ENCODE assay signal across 12 cellular contexts in the genomic region with DNA sequence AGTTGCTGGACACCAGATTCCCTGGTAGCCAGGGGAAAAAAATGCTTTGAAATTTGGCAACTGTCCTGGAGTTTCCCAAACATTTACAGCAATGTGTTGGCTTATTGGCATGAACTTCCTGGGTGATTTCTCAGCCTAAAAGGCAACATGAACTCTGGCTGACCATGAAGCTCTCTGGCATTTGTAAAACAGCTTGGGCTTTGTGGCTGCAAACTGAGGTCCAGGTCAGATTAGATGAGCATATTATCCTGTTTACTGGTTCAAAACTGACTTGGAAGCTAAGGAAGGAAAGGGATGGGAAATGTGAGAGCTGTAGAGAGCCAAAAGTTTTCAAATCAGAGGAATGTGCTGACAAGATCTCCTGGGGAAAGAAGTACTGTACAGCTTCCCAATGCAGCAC.
DNase-seq lines count a peak whose midpoint lies in the region; TF ChIP-seq lines count a peak whose summit lies in the region.
"Had no signal": no experiment of that assay in that cellular context is flagged by ENCODE, and none has a peak within 500 bp of the region (broad histone marks: within the 10 kb centered on the region; RNA-seq: fewer than 3 reads in every experiment).

No MANE protein-coding gene starts in this region.

- H3K4me2 ChIP-seq in hepatocyte, result no peak overlapping the region

- DNase-seq in HCEC 1CT, result peak; percentile 93
- DNase-seq in amniotic epithelial cell (ENCODE audit: low read depth), result peak; percentile 95
- no peak for DNase-seq in left ventricle myocardium inferior
- no peak for DNase-seq in spleen
- no peak for DNase-seq in hepatocyte (ENCODE audit: low spot score)
- no peak for DNase-seq in suprapubic skin (ENCODE audit: low spot score in 2 of 2)
- no peak for DNase-seq in NOMO-1 treated with DMSO at 0.1 percent for 48 hours (lab: John Stamatoyannopoulos, UW; ENCODE audit: unreplicated experiment)
- no peak for DNase-seq in ecto neural progenitor cell (ENCODE audit: low spot score)
- DNase-seq: activated CD8-positive, alpha-beta memory T cell treated with anti-CD3 and anti-CD28 coated beads, Interleukin-2, amount 50 U/mL, for 48 hours; effector CD8-positive, alpha-beta T cell; NCI-H146 had no signal

- H3K36me3 ChIP-seq in left ventricle myocardium inferior, result no peaks in the 10 kb centered on the region
- peaks cover 0 to 11% (median 3%) of the 10 kb centered on the region in 6 donors for H3K36me3 ChIP-seq in spleen
- H3K36me3 ChIP-seq in hepatocyte (replicated peaks; ENCODE audit: insufficient read depth, low read depth), result no peaks in the 10 kb centered on the region
- H3K36me3 ChIP-seq in suprapubic skin, result no peaks in the 10 kb centered on the region
- H3K36me3 ChIP-seq: vagina had no signal

- H4K20me1 ChIP-seq in hepatocyte (ENCODE audit: insufficient read depth, poor library complexity, severe bottlenecking), result no peaks in the 10 kb centered on the region

- intact Hi-C loops in left ventricle myocardium inferior (cut with micrococcal nuclease), result no loop called here
- intact Hi-C loops in spleen (cut with DNase I; ENCODE audit: low total_unique reads), result no loop called here

- no peaks in the 10 kb centered on the region for H3K9me3 ChIP-seq in left ventricle myocardium inferior (replicated peaks)
- H3K9me3 ChIP-seq in spleen, result no peaks in the 10 kb centered on the region
- no peaks in the 10 kb centered on the region for H3K9me3 ChIP-seq in hepatocyte (ENCODE audit: low read depth)
- H3K9me3 ChIP-seq in suprapubic skin, result no peaks in the 10 kb centered on the region
- H3K9me3 ChIP-seq: vagina had no signal

- TF ChIP-seq POLR2A in spleen (IDR thresholded peaks at IDR 0.05) (no peak), suprapubic skin (IDR thresholded peaks at IDR 0.05) (no peak)

- TF ChIP-seq EP300 in suprapubic skin (IDR thresholded peaks at IDR 0.05), result no peak

- TF ChIP-seq CTCF in left ventricle myocardium inferior (IDR thresholded peaks at IDR 0.05; ENCODE audit: borderline replicate concordance) (no peak), spleen (IDR thresholded peaks at IDR 0.05 in 8 of 11, conservative IDR thresholded peaks at IDR 0.05 in 3 of 11) (no peak), hepatocyte (IDR thresholded peaks at IDR 0.05; ENCODE audit: poor library complexity) (no peak), suprapubic skin (IDR thresholded peaks at IDR 0.05) (no peak)

- H2AFZ ChIP-seq in hepatocyte, result no peak overlapping the region

- H3K4me3 ChIP-seq in left ventricle myocardium inferior (no peak overlapping the region), spleen (no peak overlapping the region), hepatocyte (no peak overlapping the region), suprapubic skin (no peak overlapping the region)
- H3K4me3 ChIP-seq: vagina had no signal

- H3K79me2 ChIP-seq in hepatocyte, result no peaks in the 10 kb centered on the region

- H3K27me3 ChIP-seq in left ventricle myocardium inferior (ENCODE audit: low read depth), result no peaks in the 10 kb centered on the region
- H3K27me3 ChIP-seq in spleen (replicated peaks in 1 of 7), result peaks cover 0 to 4% (median 0%) of the 10 kb centered on the region in 7 donors
- H3K27me3 ChIP-seq in hepatocyte, result no peaks in the 10 kb centered on the region
- H3K27me3 ChIP-seq in suprapubic skin, result no peaks in the 10 kb centered on the region
- H3K27me3 ChIP-seq: vagina had no signal

- peaks cover 24% of the 10 kb centered on the region for H3K4me1 ChIP-seq in left ventricle myocardium inferior
- peaks cover 0 to 21% (median 11%) of the 10 kb centered on the region in 6 donors for H3K4me1 ChIP-seq in spleen
- no peaks in the 10 kb centered on the region for H3K4me1 ChIP-seq in hepatocyte (ENCODE audit: insufficient read depth)
- peaks cover 17% of the 10 kb centered on the region for H3K4me1 ChIP-seq in suprapubic skin

- H3K27ac ChIP-seq in left ventricle myocardium inferior (replicated peaks) (peak overlapping the region; percentile 64), spleen (peak overlapping the region in 7 of 8 donors; percentile 19 to 68 (median 61)), hepatocyte (no peak overlapping the region), suprapubic skin (no peak overlapping the region)
- H3K27ac ChIP-seq: vagina had no signal

- H3K9me2 ChIP-seq in hepatocyte (replicated peaks; ENCODE audit: insufficient read depth), result no peaks in the 10 kb centered on the region

Comparison
In these comparisons a context has a peak if more than half of its experiments do, and no peak if none do; other contexts are left out.
1. DNase-seq: peak in HCEC 1CT (single experiment) and amniotic epithelial cell (single experiment); none in left ventricle myocardium inferior (single experiment), spleen (single experiment), hepatocyte (single experiment), suprapubic skin (0 of 2), NOMO-1 treated with DMSO at 0.1 percent for 48 hours (single experiment) and ecto neural progenitor cell (single experiment).
2. H3K27ac ChIP-seq: peak in left ventricle myocardium inferior (single experiment) and spleen (7 of 8); none in hepatocyte (single experiment) and suprapubic skin (single experiment).